ENCODE assay signal across 9 cellular contexts in the genomic region with DNA sequence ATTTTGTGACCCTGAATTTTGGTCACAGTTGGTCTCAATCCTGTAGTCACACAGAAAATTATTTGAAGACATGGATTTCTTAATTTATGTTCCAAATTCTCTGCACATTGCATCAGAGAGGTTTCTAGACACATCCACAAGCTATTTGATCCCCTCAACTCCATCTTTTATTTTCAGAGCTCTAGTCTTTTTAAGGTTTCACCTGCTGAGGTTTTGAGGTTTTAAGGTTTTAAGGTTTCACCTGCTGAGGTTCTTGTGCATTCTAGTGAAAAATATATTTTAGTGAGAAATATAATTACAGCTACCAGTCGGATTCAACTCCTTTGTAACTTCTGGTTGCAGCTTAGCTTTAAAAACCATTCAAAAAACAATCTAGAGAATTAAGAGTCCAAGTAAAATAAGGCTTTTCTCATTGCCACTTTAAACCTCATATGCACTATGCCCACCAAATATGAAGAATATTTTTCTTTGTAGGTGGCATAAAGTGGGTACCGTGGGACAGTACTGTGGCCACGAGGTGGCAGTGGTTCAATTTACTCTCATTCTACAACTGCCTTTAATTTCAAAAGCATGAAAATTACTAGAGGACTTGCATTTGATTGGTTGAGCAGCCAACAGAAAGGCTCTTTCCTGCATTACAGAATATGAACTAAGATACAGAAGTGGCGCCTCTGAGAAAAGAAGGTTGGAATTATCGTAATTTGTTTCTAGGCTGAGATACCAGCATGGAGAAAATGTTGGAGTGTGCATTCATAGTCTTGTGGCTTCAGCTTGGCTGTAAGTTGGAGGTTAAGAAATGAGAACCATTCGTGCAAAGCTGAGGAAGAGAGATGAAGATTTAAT.
DNase-seq lines count a peak whose midpoint lies in the region; ATAC-seq and TF ChIP-seq lines count a peak whose summit lies in the region.
"Had no signal": no experiment of that assay in that cellular context is flagged by ENCODE, and none has a peak within 500 bp of the region (broad histone marks: within the 10 kb centered on the region; RNA-seq: fewer than 3 reads in every experiment).

No MANE protein-coding gene starts in this region.

- ATAC-seq in WTC11 (peak; percentile 41; the same call in 1 of the 2 replicates), HG02852 (IDR thresholded peaks at IDR 0.05; ENCODE audit: unreplicated experiment) (no peak), HG03565 (IDR thresholded peaks at IDR 0.05; ENCODE audit: unreplicated experiment) (no peak), HG02981 (IDR thresholded peaks at IDR 0.05; ENCODE audit: unreplicated experiment) (no peak)

- CTCF ChIA-PET in AG04450 (lab: Charles Lee) (interaction anchor here (0.7 to 1.4 kb wide), 3 partner anchors 9 to 120 kb away, joined by 3 to 4 read pairs (median 3); no protein-coding TSS in a partner anchor), WTC11 (lab: Charles Lee) (interaction anchor here (0.7 to 3.0 kb wide), 16 partner anchors 9 to 161 kb away, joined by 3 to 24 read pairs (median 4); no protein-coding TSS in a partner anchor)

- 22% methylated on average over 6 of the region's 6 CpGs for WGBS in GM23248 (ENCODE audit: low coverage in 1 of 2, low lambda C conversion rate in 2 of 2, missing lambda C conversion rate in 2 of 2), 2 experiments

- POLR2A ChIA-PET in AG04450 (lab: Yijun Ruan, JAX), result no interaction called here
- POLR2A ChIA-PET in WTC11 (lab: Charles Lee), result interaction anchor here (0.8 kb wide), 1 partner anchor 13 kb away, joined by 3 read pairs; no protein-coding TSS in a partner anchor

- H2AFZ ChIP-seq in GM23248, result no peak overlapping the region

- no peaks in the 10 kb centered on the region for H3K79me2 ChIP-seq in GM23248 (ENCODE audit: insufficient read depth)

- no peak overlapping the region for H3K4me2 ChIP-seq in GM23248 (ENCODE audit: unreplicated experiment)

- peak; percentile 45 for TF ChIP-seq CTCF in AG04450 (IDR thresholded peaks at IDR 0.05; ENCODE audit: low read depth, low read length)
- no peak for TF ChIP-seq CTCF in WTC11 (IDR thresholded peaks at IDR 0.05)
- TF ChIP-seq CTCF in epithelial cell of esophagus (IDR thresholded peaks at IDR 0.05; ENCODE audit: insufficient read depth, low read depth, low read length, missing control alignments), result peak; percentile 66

- H3K9ac ChIP-seq in GM23248, result no peak overlapping the region

- H3K4me1 ChIP-seq in GM23248 (ENCODE audit: insufficient read depth), result no peaks in the 10 kb centered on the region

- H3K27me3 ChIP-seq in AG04450 (ENCODE audit: control insufficient read depth, insufficient read depth, low read length), result no peaks in the 10 kb centered on the region
- H3K27me3 ChIP-seq in GM23248 (replicated peaks; ENCODE audit: insufficient read depth), result no peaks in the 10 kb centered on the region

- no peaks in the 10 kb centered on the region for H3K9me3 Mint-ChIP-seq in WTC11

- in situ Hi-C loops in GM23248 (cut with MboI), result no loop called here

- H3K36me3 Mint-ChIP-seq in WTC11, result no peaks in the 10 kb centered on the region

- no peak overlapping the region for H3K27ac Mint-ChIP-seq in WTC11

- H3K9me2 ChIP-seq in GM23248 (ENCODE audit: insufficient read depth), result no peaks in the 10 kb centered on the region

- H3K36me3 ChIP-seq in GM23248 (ENCODE audit: low read depth), result no peaks in the 10 kb centered on the region

- no peak overlapping the region for H3K4me3 Mint-ChIP-seq in WTC11

- H3K27me3 Mint-ChIP-seq in WTC11 (ENCODE audit: low read depth), result no peaks in the 10 kb centered on the region; the same call in 1 of the 2 replicates

- no peaks in the 10 kb centered on the region for H4K20me1 ChIP-seq in GM23248 (ENCODE audit: insufficient read depth)

- no peak for DNase-seq in AG04450 (ENCODE audit: low read depth, low spot score)
- DNase-seq in GM23248, result peak; percentile 12
- DNase-seq in WTC11 (ENCODE audit: low spot score), result no peak
- peak; percentile 22 for DNase-seq in epithelial cell of esophagus (ENCODE audit: low read depth)
- DNase-seq in stimulated activated CD4-positive, alpha-beta T cell treated with anti-CD3 and anti-CD28 coated beads, Interleukin-2, amount 100 ng/mL, for 4 hours (ENCODE audit: low read depth), result peak; percentile 11

- H3K9me3 ChIP-seq in AG04450 (ENCODE audit: control insufficient read depth, insufficient read depth, low read length), result no peaks in the 10 kb centered on the region
- no peaks in the 10 kb centered on the region for H3K9me3 ChIP-seq in GM23248 (ENCODE audit: low read depth)

- H3K4me1 Mint-ChIP-seq in WTC11, result no peaks in the 10 kb centered on the region

- H3F3A ChIP-seq in GM23248 (ENCODE audit: insufficient read depth), result no peaks in the 10 kb centered on the region

- no peak overlapping the region for H3K4me3 ChIP-seq in AG04450 (ENCODE audit: low read depth, low read length)
- H3K4me3 ChIP-seq in GM23248, result no peak overlapping the region
- H3K4me3 ChIP-seq in epithelial cell of esophagus (ENCODE audit: low read length), result no peak overlapping the region

- H3K27ac ChIP-seq in AG04450 (ENCODE audit: low read depth, low read length) (no peak overlapping the region), GM23248 (no peak overlapping the region)
- H3K27ac ChIP-seq: epithelial cell of prostate had no signal

TF ChIP-seq in WTC11, 78 proteins besides CTCF, POLR2A, EP300 and RAD21:
- no peak for TF ChIP-seq ZNF416 (CRISPR knock-in tag; IDR thresholded peaks at IDR 0.05)
- TF ChIP-seq FOXP1 (CRISPR knock-in tag; IDR thresholded peaks at IDR 0.05; ENCODE audit: borderline replicate concordance), result no peak
- TF ChIP-seq, protein P1, sequence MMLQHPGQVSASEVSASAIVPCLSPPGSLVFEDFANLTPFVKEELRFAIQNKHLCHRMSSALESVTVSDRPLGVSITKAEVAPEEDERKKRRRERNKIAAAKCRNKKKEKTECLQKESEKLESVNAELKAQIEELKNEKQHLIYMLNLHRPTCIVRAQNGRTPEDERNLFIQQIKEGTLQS (CRISPR knock-in tag; conservative IDR thresholded peaks at IDR 0.05), result no peak
- TF ChIP-seq, protein P2, sequence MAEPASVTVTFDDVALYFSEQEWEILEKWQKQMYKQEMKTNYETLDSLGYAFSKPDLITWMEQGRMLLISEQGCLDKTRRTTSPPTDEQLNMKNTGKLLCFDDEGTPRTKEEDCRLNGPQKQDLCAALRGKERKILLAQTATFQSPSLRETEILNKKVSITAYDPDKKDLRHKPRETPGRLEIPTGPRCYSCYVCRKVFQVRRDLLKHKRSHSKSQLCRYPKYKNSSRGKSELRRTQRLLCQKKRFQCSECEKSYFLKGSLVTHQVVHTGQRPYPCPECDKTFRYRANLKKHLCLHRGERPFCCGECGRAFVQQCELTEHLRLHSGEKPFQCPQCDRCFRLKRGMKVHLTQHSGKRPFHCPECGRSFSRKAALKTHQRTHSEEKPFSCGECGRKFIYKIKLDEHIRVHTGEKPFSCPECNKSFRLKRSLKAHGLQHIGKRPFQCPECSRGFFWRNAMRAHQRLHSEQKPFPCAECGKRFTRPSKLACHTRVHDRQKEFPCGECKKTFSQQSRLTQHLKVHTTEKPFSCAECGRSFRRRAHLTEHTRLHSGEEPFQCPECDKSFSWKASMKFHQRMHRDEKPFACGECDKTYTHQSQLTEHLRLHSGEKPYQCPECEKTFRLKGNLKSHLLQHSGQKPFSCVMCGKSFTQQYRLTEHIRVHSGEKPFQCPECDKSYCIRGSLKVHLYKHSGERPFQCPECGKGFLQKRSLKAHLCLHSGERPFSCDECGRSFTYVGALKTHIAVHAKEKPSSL (CRISPR knock-in tag; conservative IDR thresholded peaks at IDR 0.05), result no peak
- TF ChIP-seq, protein P3, sequence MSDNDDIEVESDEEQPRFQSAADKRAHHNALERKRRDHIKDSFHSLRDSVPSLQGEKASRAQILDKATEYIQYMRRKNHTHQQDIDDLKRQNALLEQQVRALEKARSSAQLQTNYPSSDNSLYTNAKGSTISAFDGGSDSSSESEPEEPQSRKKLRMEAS (CRISPR knock-in tag; IDR thresholded peaks at IDR 0.05), result no peak
- TF ChIP-seq CBFB (CRISPR knock-in tag; IDR thresholded peaks at IDR 0.05; ENCODE audit: low read depth), result no peak
- TF ChIP-seq RELA (CRISPR knock-in tag; IDR thresholded peaks at IDR 0.05; ENCODE audit: borderline replicate concordance), result no peak
- no peak for TF ChIP-seq EMX1 (CRISPR knock-in tag; IDR thresholded peaks at IDR 0.05)
- TF ChIP-seq ESRRA (CRISPR knock-in tag; IDR thresholded peaks at IDR 0.05; ENCODE audit: borderline replicate concordance), result no peak
- no peak for TF ChIP-seq NFE2L1 (CRISPR knock-in tag; IDR thresholded peaks at IDR 0.05)
- TF ChIP-seq, protein P4, sequence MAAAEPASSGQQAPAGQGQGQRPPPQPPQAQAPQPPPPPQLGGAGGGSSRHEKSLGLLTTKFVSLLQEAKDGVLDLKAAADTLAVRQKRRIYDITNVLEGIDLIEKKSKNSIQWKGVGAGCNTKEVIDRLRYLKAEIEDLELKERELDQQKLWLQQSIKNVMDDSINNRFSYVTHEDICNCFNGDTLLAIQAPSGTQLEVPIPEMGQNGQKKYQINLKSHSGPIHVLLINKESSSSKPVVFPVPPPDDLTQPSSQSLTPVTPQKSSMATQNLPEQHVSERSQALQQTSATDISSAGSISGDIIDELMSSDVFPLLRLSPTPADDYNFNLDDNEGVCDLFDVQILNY (CRISPR knock-in tag; IDR thresholded peaks at IDR 0.05), result no peak
- TF ChIP-seq TEAD1 (CRISPR knock-in tag; IDR thresholded peaks at IDR 0.05), result no peak
- TF ChIP-seq SP1 (CRISPR knock-in tag; conservative IDR thresholded peaks at IDR 0.05), result no peak
- TF ChIP-seq NR2C2 (CRISPR knock-in tag; IDR thresholded peaks at IDR 0.05), result no peak
- TF ChIP-seq NFATC4 (CRISPR knock-in tag; IDR thresholded peaks at IDR 0.05), result no peak

Comparison
In these comparisons a context has a peak if more than half of its experiments do, and no peak if none do; other contexts are left out.
1. DNase-seq: peak in GM23248 (single experiment), epithelial cell of esophagus (single experiment) and stimulated activated CD4-positive, alpha-beta T cell treated with anti-CD3 and anti-CD28 coated beads, Interleukin-2, amount 100 ng/mL, for 4 hours (single experiment); none in AG04450 (single experiment) and WTC11 (single experiment).